In the genomic region with DNA sequence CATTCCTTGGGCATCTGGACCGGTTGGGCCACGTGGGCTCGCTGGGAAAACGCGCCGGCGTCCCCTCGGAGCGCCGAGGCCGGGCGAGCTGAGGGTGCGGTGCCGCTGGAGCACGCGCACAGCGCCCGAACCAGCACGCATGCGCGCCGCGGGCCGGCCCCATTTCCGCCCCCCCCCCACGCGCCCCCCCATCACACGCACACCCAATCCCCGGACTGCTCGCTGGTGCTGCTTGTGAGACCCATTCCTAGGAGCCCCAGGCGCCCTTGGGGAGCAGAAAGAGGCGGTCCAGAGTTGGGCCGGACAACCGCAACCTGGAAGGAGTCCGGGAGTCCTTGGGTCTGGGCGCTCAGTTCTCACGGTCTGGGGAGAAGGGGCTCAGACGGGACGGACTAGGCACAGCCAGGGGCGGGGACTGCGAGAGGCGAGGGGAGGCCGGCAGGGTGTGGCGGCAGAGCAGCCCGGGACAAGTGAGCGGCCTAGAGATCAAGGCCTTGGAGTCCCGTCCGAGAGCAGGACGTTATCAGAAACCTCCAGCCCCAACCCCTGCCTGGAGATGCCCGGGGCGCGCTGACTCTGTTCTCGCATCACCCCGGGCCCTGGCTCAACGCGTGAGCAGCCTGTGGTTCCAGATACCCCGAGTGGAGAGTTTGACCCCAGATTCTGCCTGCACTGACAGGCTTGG, we compare ENCODE assay signal across 13 cellular contexts. TPM values are rescaled to one million over a fixed set of nuclear protein-coding genes. Genes with fewer than 3 reads are reported as not detected.
DNase-seq lines count a peak whose midpoint lies in the region; ATAC-seq and TF ChIP-seq lines count a peak whose summit lies in the region.
"Had no signal": no experiment of that assay in that cellular context is flagged by ENCODE, and none has a peak within 500 bp of the region (broad histone marks: within the 10 kb centered on the region; RNA-seq: fewer than 3 reads in every experiment).

No MANE protein-coding gene starts in this region.

- no peak overlapping the region for H3K27ac Mint-ChIP-seq in activated naive CD8-positive, alpha-beta T cell treated with anti-CD3 and anti-CD28 coated beads, Interleukin-2, amount 10 ng/mL, durations not matched to agents 7 days and 5 days
- H3K27ac Mint-ChIP-seq in activated naive CD8-positive, alpha-beta T cell treated with anti-CD3 and anti-CD28 coated beads, Interleukin-2, amount 50 U/mL, for 24 hours: no peak overlapping the region
- H3K27ac Mint-ChIP-seq in stimulated activated naive B cell treated with anti-CD40 and anti-IgM and Interleukin-4, amounts not matched to agents 10 μg/mL and 1 μg/mL and 100 μg/mL, for 72 hours: peak overlapping the region; percentile 83
- H3K27ac Mint-ChIP-seq: activated CD4-positive, alpha-beta memory T cell treated with anti-CD3 and anti-CD28 coated beads for 36 hours had no signal

- ATAC-seq in activated naive CD8-positive, alpha-beta T cell treated with anti-CD3 and anti-CD28 coated beads, Interleukin-2, amount 10 ng/mL, durations not matched to agents 7 days and 5 days (ENCODE audit: low read depth): no peak
- ATAC-seq in activated naive CD8-positive, alpha-beta T cell treated with anti-CD3 and anti-CD28 coated beads, Interleukin-2, amount 50 U/mL, for 24 hours: no peak
- no peak for ATAC-seq in stimulated activated naive B cell treated with anti-CD40 and anti-IgM and Interleukin-4, amounts not matched to agents 10 μg/mL and 1 μg/mL and 100 μg/mL, for 72 hours (replicated peaks)
- ATAC-seq in HG03175 (IDR thresholded peaks at IDR 0.05; ENCODE audit: unreplicated experiment): no peak
- no peak for ATAC-seq in left cardiac atrium
- ATAC-seq: HCT116, Panc1 had no signal

- peaks cover 36% of the 10 kb centered on the region for H3K4me1 Mint-ChIP-seq in activated naive CD8-positive, alpha-beta T cell treated with anti-CD3 and anti-CD28 coated beads, Interleukin-2, amount 10 ng/mL, durations not matched to agents 7 days and 5 days
- H3K4me1 Mint-ChIP-seq in activated naive CD8-positive, alpha-beta T cell treated with anti-CD3 and anti-CD28 coated beads, Interleukin-2, amount 50 U/mL, for 24 hours: peaks cover 67% of the 10 kb centered on the region
- H3K4me1 Mint-ChIP-seq in stimulated activated naive B cell treated with anti-CD40 and anti-IgM and Interleukin-4, amounts not matched to agents 10 μg/mL and 1 μg/mL and 100 μg/mL, for 72 hours: peaks cover 44 to 63% of the 10 kb centered on the region in 2 donors

- no peak for TF ChIP-seq CTCF in epithelial cell of esophagus (IDR thresholded peaks at IDR 0.05; ENCODE audit: insufficient read depth, low read depth, low read length, missing control alignments)

- intact Hi-C loops in left cardiac atrium (cut with DNase I): no loop called here

- no peak overlapping the region for H3K4me3 ChIP-seq in epithelial cell of esophagus (ENCODE audit: low read length)

- no peak for DNase-seq in activated naive CD8-positive, alpha-beta T cell treated with anti-CD3 and anti-CD28 coated beads, Interleukin-2, amount 10 ng/mL, durations not matched to agents 7 days and 5 days
- DNase-seq in activated naive CD8-positive, alpha-beta T cell treated with anti-CD3 and anti-CD28 coated beads, Interleukin-2, amount 50 U/mL, for 24 hours: no peak
- DNase-seq in NCI-H1930 (lab: John Stamatoyannopoulos, UW) (peak; percentile 24 to 36), epithelial cell of esophagus (ENCODE audit: low read depth) (peak; percentile 35), foreskin melanocyte (no peak), left cardiac atrium (no peak)
- no peak for DNase-seq in stimulated activated naive B cell treated with anti-CD40 and anti-IgM and Interleukin-4, amounts not matched to agents 10 μg/mL and 1 μg/mL and 100 μg/mL, for 72 hours
- DNase-seq: activated CD4-positive, alpha-beta memory T cell treated with anti-CD3 and anti-CD28 coated beads for 36 hours; naive B cell; NCI-H2029 treated with DMSO at 0.1 percent for 48 hours had no signal

- H3K4me3 Mint-ChIP-seq in activated naive CD8-positive, alpha-beta T cell treated with anti-CD3 and anti-CD28 coated beads, Interleukin-2, amount 10 ng/mL, durations not matched to agents 7 days and 5 days: peak overlapping the region; percentile 28
- no peak overlapping the region for H3K4me3 Mint-ChIP-seq in activated naive CD8-positive, alpha-beta T cell treated with anti-CD3 and anti-CD28 coated beads, Interleukin-2, amount 50 U/mL, for 24 hours
- H3K4me3 Mint-ChIP-seq in stimulated activated naive B cell treated with anti-CD40 and anti-IgM and Interleukin-4, amounts not matched to agents 10 μg/mL and 1 μg/mL and 100 μg/mL, for 72 hours: peak overlapping the region; percentile 41 to 55
- H3K4me3 Mint-ChIP-seq: activated CD4-positive, alpha-beta memory T cell treated with anti-CD3 and anti-CD28 coated beads for 36 hours had no signal

- H3K27me3 Mint-ChIP-seq in activated naive CD8-positive, alpha-beta T cell treated with anti-CD3 and anti-CD28 coated beads, Interleukin-2, amount 10 ng/mL, durations not matched to agents 7 days and 5 days: peaks cover 73% of the 10 kb centered on the region
- peaks cover 73% of the 10 kb centered on the region for H3K27me3 Mint-ChIP-seq in activated naive CD8-positive, alpha-beta T cell treated with anti-CD3 and anti-CD28 coated beads, Interleukin-2, amount 50 U/mL, for 24 hours
- peaks cover 62 to 85% of the 10 kb centered on the region in 2 donors for H3K27me3 Mint-ChIP-seq in stimulated activated naive B cell treated with anti-CD40 and anti-IgM and Interleukin-4, amounts not matched to agents 10 μg/mL and 1 μg/mL and 100 μg/mL, for 72 hours

- POLR2A ChIA-PET in activated naive CD8-positive, alpha-beta T cell treated with anti-CD3 and anti-CD28 coated beads, Interleukin-2, amount 10 ng/mL, durations not matched to agents 7 days and 5 days (lab: Charles Lee): interaction anchor here (1.4 to 4.0 kb wide), 5 partner anchors 9 to 36 kb away, joined by 3 to 25 read pairs (median 8); partner anchors contain the start of gene CBX4

- H3K9me3 Mint-ChIP-seq in activated naive CD8-positive, alpha-beta T cell treated with anti-CD3 and anti-CD28 coated beads, Interleukin-2, amount 10 ng/mL, durations not matched to agents 7 days and 5 days: no peaks in the 10 kb centered on the region
- no peaks in the 10 kb centered on the region for H3K9me3 Mint-ChIP-seq in activated naive CD8-positive, alpha-beta T cell treated with anti-CD3 and anti-CD28 coated beads, Interleukin-2, amount 50 U/mL, for 24 hours
- peaks cover 0 to 20% of the 10 kb centered on the region in 2 donors for H3K9me3 Mint-ChIP-seq in stimulated activated naive B cell treated with anti-CD40 and anti-IgM and Interleukin-4, amounts not matched to agents 10 μg/mL and 1 μg/mL and 100 μg/mL, for 72 hours
- H3K9me3 Mint-ChIP-seq: activated CD4-positive, alpha-beta memory T cell treated with anti-CD3 and anti-CD28 coated beads for 36 hours had no signal

- no peaks in the 10 kb centered on the region for H3K36me3 Mint-ChIP-seq in activated naive CD8-positive, alpha-beta T cell treated with anti-CD3 and anti-CD28 coated beads, Interleukin-2, amount 10 ng/mL, durations not matched to agents 7 days and 5 days
- peaks cover 2% of the 10 kb centered on the region for H3K36me3 Mint-ChIP-seq in activated naive CD8-positive, alpha-beta T cell treated with anti-CD3 and anti-CD28 coated beads, Interleukin-2, amount 50 U/mL, for 24 hours (ENCODE audit: low read depth)
- peaks cover 13 to 22% of the 10 kb centered on the region in 2 donors for H3K36me3 Mint-ChIP-seq in stimulated activated naive B cell treated with anti-CD40 and anti-IgM and Interleukin-4, amounts not matched to agents 10 μg/mL and 1 μg/mL and 100 μg/mL, for 72 hours

RNA-seq across cellular contexts. Expression of gene CBX8, which starts 6.0 kb away (rescaled TPM):
- total RNA-seq in activated naive CD8-positive, alpha-beta T cell treated with anti-CD3 and anti-CD28 coated beads, Interleukin-2, amount 10 ng/mL, durations not matched to agents 7 days and 5 days: 1 to 10 TPM; 4.9 to 5.5 TPM
- 1 to 10 TPM; 4.1 to 5.9 TPM for total RNA-seq in left cardiac atrium

RNA-seq across cellular contexts. Expression of gene CBX2, which starts 24.9 kb away (rescaled TPM):
- total RNA-seq in activated naive CD8-positive, alpha-beta T cell treated with anti-CD3 and anti-CD28 coated beads, Interleukin-2, amount 10 ng/mL, durations not matched to agents 7 days and 5 days: 1 to 10 TPM; 9.2 to 9.6 TPM
- total RNA-seq in left cardiac atrium: 1 to 10 TPM; 3.1 to 3.5 TPM

RNA-seq across cellular contexts. Expression of gene CBX4, which starts 36.4 kb away (rescaled TPM):
- total RNA-seq in activated naive CD8-positive, alpha-beta T cell treated with anti-CD3 and anti-CD28 coated beads, Interleukin-2, amount 10 ng/mL, durations not matched to agents 7 days and 5 days: 10 to 100 TPM; 53.8 to 54.4 TPM
- 10 to 100 TPM; 17.9 to 24.2 TPM for total RNA-seq in left cardiac atrium

Comparison
In these comparisons a context has a peak if more than half of its experiments do, and no peak if none do; other contexts are left out.
1. DNase-seq: peak in NCI-H1930 (2 of 2) and epithelial cell of esophagus (single experiment); none in activated naive CD8-positive, alpha-beta T cell treated with anti-CD3 and anti-CD28 coated beads, Interleukin-2, amount 10 ng/mL, durations not matched to agents 7 days and 5 days (single experiment), activated naive CD8-positive, alpha-beta T cell treated with anti-CD3 and anti-CD28 coated beads, Interleukin-2, amount 50 U/mL, for 24 hours (single experiment), stimulated activated naive B cell treated with anti-CD40 and anti-IgM and Interleukin-4, amounts not matched to agents 10 μg/mL and 1 μg/mL and 100 μg/mL, for 72 hours (single experiment), foreskin melanocyte (single experiment) and left cardiac atrium (single experiment).